In the genomic region with DNA sequence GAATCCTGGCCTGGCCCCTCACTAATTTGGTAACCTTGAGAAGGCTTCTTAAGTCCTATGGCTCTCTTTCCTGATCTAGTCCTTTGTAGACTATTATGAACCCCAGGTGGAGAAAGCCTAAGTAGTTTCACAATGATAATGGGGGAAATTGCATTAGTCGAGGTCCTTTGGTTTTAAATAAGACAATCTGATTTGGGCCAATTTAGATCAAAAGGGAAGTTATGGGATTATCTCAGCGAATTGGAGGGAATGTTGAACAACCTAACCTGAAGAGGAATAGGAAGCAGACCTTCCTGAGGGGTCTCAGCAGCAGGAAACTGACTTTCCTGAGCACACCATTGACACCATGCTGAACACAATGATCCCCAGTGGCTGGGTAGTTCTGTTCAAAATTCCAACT, we compare ENCODE assay signal across 22 cellular contexts.
"Had no signal": no experiment of that assay in that cellular context is flagged by ENCODE, and none has a peak within 500 bp of the region (broad histone marks: within the 10 kb centered on the region; RNA-seq: fewer than 3 reads in every experiment).

No MANE protein-coding gene starts in this region.

- H3K4me3 ChIP-seq: colonic mucosa, esophagus squamous epithelium, gastrocnemius medialis, heart right ventricle, left lung, lower lobe of right lung, mucosa of descending colon had no signal

- ATAC-seq: effector memory CD8-positive, alpha-beta T cell; esophagus mucosa; gastrocnemius medialis; heart right ventricle; left cardiac atrium; left lung; left ventricle myocardium superior; lower lobe of right lung; mucosa of descending colon had no signal

- DNase-seq: colonic mucosa; cortex of kidney; effector CD8-positive, alpha-beta T cell; effector memory CD8-positive, alpha-beta T cell; endodermal cell; erythroblast; esophagus squamous epithelium; foreskin fibroblast; foreskin melanocyte; gastrocnemius medialis; glutamatergic neuron; head of caudate nucleus; heart right ventricle; hippocampal formation; left cardiac atrium; left lung; left ventricle myocardium superior; lower lobe of right lung; mesenchymal stem cell; mucosa of descending colon had no signal

- H3K27ac ChIP-seq: colonic mucosa, epithelial cell of prostate, esophagus squamous epithelium, gastrocnemius medialis, heart right ventricle, left lung, lower lobe of right lung had no signal

- H3K4me1 ChIP-seq: colonic mucosa, esophagus squamous epithelium, gastrocnemius medialis, heart right ventricle, left lung, lower lobe of right lung had no signal

- H3K9me3 ChIP-seq: colonic mucosa, esophagus squamous epithelium, gastrocnemius medialis, heart right ventricle, left lung, lower lobe of right lung, mucosa of descending colon had no signal

- H3K36me3 ChIP-seq: colonic mucosa, esophagus squamous epithelium, gastrocnemius medialis, heart right ventricle, left lung, lower lobe of right lung had no signal

- H3K27me3 ChIP-seq: colonic mucosa, esophagus squamous epithelium, gastrocnemius medialis, heart right ventricle, left lung had no signal
